25 cellular contexts compared by ENCODE assay signal in genomic region chr2:123451517-123451916, GRCh38.
"Had no signal": no experiment of that assay in that cellular context is flagged by ENCODE, and none has a peak within 500 bp of the region (broad histone marks: within the 10 kb centered on the region; RNA-seq: fewer than 3 reads in every experiment).

No MANE protein-coding gene starts in this region.

- H3K27ac ChIP-seq: hepatocyte, neural progenitor cell, neutrophil, parathyroid adenoma, psoas muscle, skin epidermis, spleen, suprapubic skin, thoracic aorta, tibial artery, upper lobe of right lung had no signal

- H3K79me2 ChIP-seq: hepatocyte, parathyroid adenoma had no signal

- H3K36me3 ChIP-seq: neural progenitor cell, neutrophil, spleen, suprapubic skin, thoracic aorta, tibial artery, upper lobe of right lung had no signal

- DNase-seq: head of caudate nucleus; islet precursor cell; mesendoderm; naive B cell; natural killer cell; nephron progenitor cell; occipital lobe; psoas muscle; spleen; stimulated activated CD4-positive, alpha-beta T cell treated with anti-CD3 and anti-CD28 coated beads, Interleukin-4, amount 100 ng/mL, for 24 hours; stimulated activated naive CD4-positive, alpha-beta T cell; tibial artery; trophoblast cell; upper lobe of right lung had no signal

- H3K4me3 ChIP-seq: hepatocyte, lung, neural progenitor cell, psoas muscle, skin epidermis, spleen, suprapubic skin, thoracic aorta, tibial artery, upper lobe of right lung had no signal

- H3K9me3 ChIP-seq: neutrophil, psoas muscle, suprapubic skin, thoracic aorta, tibial artery, upper lobe of right lung had no signal

- H3K27me3 ChIP-seq: hepatocyte, neural progenitor cell, neutrophil, spleen, suprapubic skin, tibial artery, upper lobe of right lung had no signal

- H3K9ac ChIP-seq: neural progenitor cell, parathyroid adenoma had no signal

- ATAC-seq: left lobe of liver; natural killer cell; psoas muscle; sciatic nerve; stimulated activated effector memory CD8-positive, alpha-beta T cell treated with anti-CD3 and anti-CD28 coated beads, Interleukin-12 subunit alpha, Interleukin-12 subunit beta, amount 100 ng/mL, for 72 hours; upper lobe of right lung had no signal

- H3K4me1 ChIP-seq: neural progenitor cell, parathyroid adenoma, psoas muscle, suprapubic skin, tibial artery, upper lobe of right lung had no signal

- H2AFZ ChIP-seq: hepatocyte, neural progenitor cell, parathyroid adenoma had no signal

- H3K4me2 ChIP-seq: hepatocyte, neural progenitor cell had no signal
